8 cellular contexts compared by ENCODE assay signal in the genomic region with DNA sequence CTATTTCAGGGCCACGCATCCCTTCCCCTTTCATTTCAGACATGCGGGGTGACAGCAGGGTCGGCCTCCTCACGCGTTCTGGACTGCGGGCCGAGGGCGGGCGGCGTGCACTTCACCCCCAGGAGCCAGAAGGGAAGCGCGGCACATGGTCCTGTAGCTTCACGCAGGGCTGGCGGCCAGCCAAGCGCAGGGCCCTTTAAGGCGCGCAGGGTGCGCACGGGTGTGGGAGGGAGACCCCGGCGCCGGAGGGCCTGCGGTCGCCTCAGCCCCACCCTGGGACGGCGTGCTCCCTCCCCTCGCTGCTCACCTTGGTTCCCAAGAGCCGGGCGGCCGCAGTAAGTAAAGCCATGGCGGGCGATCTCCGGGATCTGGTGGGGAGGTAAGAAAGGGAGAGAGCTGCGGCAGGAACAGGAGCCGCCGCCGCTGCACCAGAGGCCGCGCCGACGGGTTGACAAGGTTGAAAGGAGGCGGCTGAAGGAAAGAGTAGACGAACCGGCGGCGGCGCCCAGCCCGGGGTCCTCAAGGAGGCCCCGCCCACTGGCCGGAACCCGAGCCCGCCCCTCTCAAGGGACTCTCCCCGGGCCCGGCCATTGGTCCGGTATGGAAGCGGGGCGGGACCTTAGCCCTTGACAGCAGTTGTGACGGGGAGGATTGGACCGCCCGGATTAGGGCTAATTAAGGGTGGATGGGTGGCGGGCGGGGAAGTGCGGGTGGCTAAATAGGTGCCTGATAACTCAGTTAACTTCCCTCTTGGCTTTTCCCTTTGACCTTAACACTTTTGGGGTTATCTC. TPM values are rescaled to one million over a fixed set of nuclear protein-coding genes. Genes with fewer than 3 reads are reported as not detected.
DNase-seq lines count a peak whose midpoint lies in the region; ATAC-seq, FAIRE-seq and TF ChIP-seq lines count a peak whose summit lies in the region.

Gene CS (minus strand): TSS at position 478 of the 791 bp plus-strand sequence. CDS start 129 bp downstream, at position 349.

- ATAC-seq in GM19043 (IDR thresholded peaks at IDR 0.05; ENCODE audit: low read depth, unreplicated experiment) (peak; percentile 95), HG03378 (IDR thresholded peaks at IDR 0.05; ENCODE audit: unreplicated experiment) (peak; percentile 85)

- peak; percentile 97 for DNase-seq in AG10803 (ENCODE audit: low read depth)
- DNase-seq in NCI-H460 (ENCODE audit: extremely low read depth, low read depth) = peak; percentile 98
- DNase-seq in activated CD4-positive, CD25-positive, alpha-beta regulatory T cell treated with anti-CD3 and anti-CD28 coated beads, Interleukin-2, amount 50 U/mL, for 72 hours = peak; percentile 97
- peak; percentile 90 to 97 for DNase-seq in cerebellar nuclear complex (lab: John Stamatoyannopoulos, UW)
- DNase-seq in keratinocyte (ENCODE audit: low read depth, low spot score) = peak; percentile 83
- DNase-seq in stimulated activated CD4-positive, alpha-beta T cell treated with anti-CD3 and anti-CD28 coated beads, Interleukin-15, amount 100 ng/mL, for 1 hour (ENCODE audit: low read depth in 1 of 2, low spot score in 1 of 2) = peak; percentile 94 to 97

- peak within 1 kb of the TSS; percentile 96 for H3K9ac ChIP-seq in keratinocyte (ENCODE audit: control insufficient read depth, extremely low read depth, insufficient read depth, low read length)

- H3K27me3 ChIP-seq in keratinocyte (ENCODE audit: control insufficient read depth, extremely low read depth, insufficient read depth, low read length) = no peaks in the 10 kb centered on the region

- peaks cover 21% of the 10 kb centered on the region for H3K4me1 ChIP-seq in keratinocyte (ENCODE audit: control insufficient read depth, extremely low read depth, insufficient read depth, low read length)

- dilution Hi-C loops in keratinocyte (cut with MboI; ENCODE audit: extremely low pct_ligation_motif_present, low sequenced_read_pairs) = no loop called here

- peak within 1 kb of the TSS; percentile 75 for H2AFZ ChIP-seq in keratinocyte (ENCODE audit: control insufficient read depth, low read length)

- H3K36me3 ChIP-seq in keratinocyte (ENCODE audit: control insufficient read depth in 2 of 2, extremely low read depth in 1 of 2, insufficient read depth in 2 of 2, low read length in 2 of 2) = peaks cover 6 to 9% of the 10 kb centered on the region in 2 experiments

- TF ChIP-seq CTCF in AG10803 (conservative IDR thresholded peaks at IDR 0.05; ENCODE audit: low read length) (no peak), keratinocyte (optimal IDR thresholded peaks at IDR 0.05 in 1 of 3, IDR thresholded peaks at IDR 0.05 in 1 of 3, conservative IDR thresholded peaks at IDR 0.05 in 1 of 3; ENCODE audit: extremely low read depth in 1 of 3, insufficient read depth in 2 of 3, low read length in 3 of 3) (no peak)

- H3K4me2 ChIP-seq in keratinocyte (ENCODE audit: control insufficient read depth, extremely low read depth, insufficient read depth, low read depth, low read length) = peak within 1 kb of the TSS; percentile 100

- peak within 1 kb of the TSS; percentile 88 for H3K27ac ChIP-seq in keratinocyte (ENCODE audit: control insufficient read depth, insufficient read depth, low read length)

- peak within 1 kb of the TSS; percentile 74 for H3K4me3 ChIP-seq in AG10803 (ENCODE audit: low read length)
- peak within 1 kb of the TSS; percentile 81 to 99 (median 91) for H3K4me3 ChIP-seq in keratinocyte (ENCODE audit: control insufficient read depth in 2 of 3, extremely low read depth in 1 of 3, insufficient read depth in 2 of 3, low read depth in 1 of 3, low read length in 3 of 3)

- peak; percentile 5 for FAIRE-seq in keratinocyte (lab: Jason Lieb, UNC)

- no peaks in the 10 kb centered on the region for H4K20me1 ChIP-seq in keratinocyte (ENCODE audit: control insufficient read depth, extremely low read depth, insufficient read depth, low read length)

- no peaks in the 10 kb centered on the region for H3K9me3 ChIP-seq in keratinocyte (ENCODE audit: control insufficient read depth, low read depth, low read length)

- peaks cover 46% of the 10 kb centered on the region for H3K79me2 ChIP-seq in keratinocyte (ENCODE audit: control insufficient read depth, insufficient read depth, low read length)

- no peaks in the 10 kb centered on the region for H3K9me1 ChIP-seq in keratinocyte (ENCODE audit: control insufficient read depth, extremely low read depth, insufficient read depth, low read length)

RNA-seq across cellular contexts. Expression of gene CS, which starts in this region (rescaled TPM):
- total RNA-seq in NCI-H460 (2014; rRNA removed; shearing (Covaris generic)) = 141 and 153 TPM in 2 replicates
- 141 and 168 TPM in 2 replicates for polyA plus RNA-seq in NCI-H460 (2014; cell fraction: nucleus; rRNA removed)
- 54.3 to 197 TPM (median 105 TPM) in 3 replicates for polyA plus RNA-seq in keratinocyte
- 50.2 TPM for polyA plus RNA-seq in keratinocyte (2011; ENCODE audit: low read depth)
- 127 and 169 TPM in 2 replicates for polyA plus RNA-seq in keratinocyte (2011; cell fraction: cytosol; rRNA removed)
- 154 and 160 TPM in 2 replicates for polyA plus RNA-seq in keratinocyte (2011; cell fraction: nucleus; rRNA removed)
- 71.9 and 113 TPM in 2 replicates for polyA plus RNA-seq in keratinocyte (2012; ENCODE audit: low replicate concordance)
- polyA minus RNA-seq in keratinocyte = 67.6 to 211 TPM (median 146 TPM) in 3 replicates
- 105 TPM for polyA minus RNA-seq in keratinocyte (2011; cell fraction: cytosol; rRNA and poly(A)+ RNA removed)
- polyA minus RNA-seq in keratinocyte (2011; cell fraction: nucleus; rRNA and poly(A)+ RNA removed) = 83.0 and 115 TPM in 2 replicates

Comparison
In these comparisons a context has a peak if more than half of its experiments do, and no peak if none do; other contexts are left out.
1. Peak in every context shown above with its lines: DNase-seq, ATAC-seq, H3K4me3 ChIP-seq and H3K27ac ChIP-seq.